In genomic region chr18:49019446-49020045, GRCh38 we compare ENCODE assay signal across 20 cellular contexts.
A peak's percentile ranks its signal among the peaks of the same experiment; 100 is the strongest.
DNase-seq lines count a peak whose midpoint lies in the region; ATAC-seq, FAIRE-seq and TF ChIP-seq lines count a peak whose summit lies in the region.
"Had no signal": no experiment of that assay in that cellular context is flagged by ENCODE, and none has a peak within 500 bp of the region (broad histone marks: within the 10 kb centered on the region; RNA-seq: fewer than 3 reads in every experiment).

No MANE protein-coding gene starts in this region.

- H2AK5ac ChIP-seq in H1 (ENCODE audit: low read depth, low read length), result peak overlapping the region; percentile 98

- no peak overlapping the region for H2BK120ac ChIP-seq in H1 (replicated peaks; ENCODE audit: low read depth, low read length)

- H2AFZ ChIP-seq in H1 (ENCODE audit: low read length), result no peak overlapping the region

- DNase-seq in activated CD4-positive, alpha-beta memory T cell treated with anti-CD3 and anti-CD28 coated beads, Interleukin-2, amount 10 ng/mL, durations not matched to agents 7 days and 5 days, result peak; percentile 15
- DNase-seq in activated CD4-positive, alpha-beta memory T cell treated with anti-CD3 and anti-CD28 coated beads for 36 hours, result no peak
- peak in 2 of 3 donors; percentile 35 to 40 for DNase-seq in Peyer's patch
- no peak for DNase-seq in H1 (ENCODE audit: low read depth in 1 of 2, low spot score in 2 of 2)
- DNase-seq in type B pancreatic cell (ENCODE audit: extremely low spot score, unreplicated experiment), result peak; percentile 37
- no peak for DNase-seq in NCI-H1436 (lab: John Stamatoyannopoulos, UW)
- DNase-seq in superior temporal gyrus (ENCODE audit: extremely low spot score), result no peak
- DNase-seq: 8988T; activated CD4-positive, alpha-beta T cell treated with anti-CD3 and anti-CD28 coated beads for 36 hours; activated T-cell treated with anti-CD3 and anti-CD28 coated beads, Interleukin-2, amount 50 U/mL, for 4 hours; CD4-positive, CD25-positive, alpha-beta regulatory T cell; gastrocnemius medialis; KBM-7; NCI-H1105 treated with DMSO at 0.1 percent for 48 hours; NCI-H2171 treated with DMSO at 0.1 percent for 48 hours had no signal

- peak; percentile 45 for FAIRE-seq in H1 (lab: Jason Lieb, UNC)
- FAIRE-seq: endometrium had no signal

- no peaks in the 10 kb centered on the region for H3K36me3 Mint-ChIP-seq in activated CD4-positive, alpha-beta memory T cell treated with anti-CD3 and anti-CD28 coated beads, Interleukin-2, amount 10 ng/mL, durations not matched to agents 7 days and 5 days (ENCODE audit: low read depth)
- H3K36me3 Mint-ChIP-seq in activated CD4-positive, alpha-beta memory T cell treated with anti-CD3 and anti-CD28 coated beads for 36 hours, result no peaks in the 10 kb centered on the region
- no peaks in the 10 kb centered on the region for H3K36me3 Mint-ChIP-seq in type B pancreatic cell
- H3K36me3 Mint-ChIP-seq: CD4-positive, CD25-positive, alpha-beta regulatory T cell had no signal

- H2BK15ac ChIP-seq in H1 (ENCODE audit: low read length), result peak overlapping the region; percentile 95

- H3K23me2 ChIP-seq in H1 (ENCODE audit: low read depth, low read length), result peaks cover 6% of the 10 kb centered on the region

- peak overlapping the region; percentile 80; the same call in 1 of the 2 replicates for H4K8ac ChIP-seq in H1 (ENCODE audit: extremely low read depth, insufficient read depth, low read length)

- TF ChIP-seq RAD21 in H1 (IDR thresholded peaks at IDR 0.05 in 1 of 2, conservative IDR thresholded peaks at IDR 0.05 in 1 of 2; ENCODE audit: low read depth in 2 of 2, low read length in 2 of 2), result no peak

- H3K23ac ChIP-seq in H1 (ENCODE audit: insufficient read length), result peak overlapping the region; percentile 32

- CTCF ChIA-PET in activated CD4-positive, alpha-beta memory T cell treated with anti-CD3 and anti-CD28 coated beads, Interleukin-2, amount 10 ng/mL, durations not matched to agents 7 days and 5 days (lab: Charles Lee), result no interaction called here
- CTCF ChIA-PET in activated CD4-positive, alpha-beta memory T cell treated with anti-CD3 and anti-CD28 coated beads for 36 hours (lab: Charles Lee), result no interaction called here
- CTCF ChIA-PET in H1 (lab: Charles Lee; ENCODE audit: partially characterized antibody), result interaction anchor here (1.3 to 12.2 kb wide), 3 partner anchors 9 to 26 kb away, joined by 3 to 111 read pairs (median 38); no protein-coding TSS in a partner anchor

- peak overlapping the region; percentile 99 for H3K4ac ChIP-seq in H1 (replicated peaks; ENCODE audit: insufficient read length, low read depth, low read length)

- no peaks in the 10 kb centered on the region for H3K79me2 ChIP-seq in H1 (ENCODE audit: control insufficient read depth in 1 of 2, insufficient read depth in 2 of 2, low read length in 2 of 2)

- intact Hi-C loops in activated CD4-positive, alpha-beta memory T cell treated with anti-CD3 and anti-CD28 coated beads for 36 hours (cut with micrococcal nuclease), result loop anchor here (2.0 kb wide), 1 partner anchor 395 kb away; no protein-coding TSS in a partner anchor

- POLR2A ChIA-PET in activated CD4-positive, alpha-beta memory T cell treated with anti-CD3 and anti-CD28 coated beads, Interleukin-2, amount 10 ng/mL, durations not matched to agents 7 days and 5 days (lab: Charles Lee), result no interaction called here
- POLR2A ChIA-PET in activated CD4-positive, alpha-beta memory T cell treated with anti-CD3 and anti-CD28 coated beads for 36 hours (lab: Charles Lee), result no interaction called here
- POLR2A ChIA-PET in H1 (lab: Charles Lee; ENCODE audit: partially characterized antibody), result interaction anchor here (0.6 kb wide), 1 partner anchor 51 kb away, joined by 6 read pairs; no protein-coding TSS in a partner anchor

- H3K27ac Mint-ChIP-seq in activated CD4-positive, alpha-beta memory T cell treated with anti-CD3 and anti-CD28 coated beads, Interleukin-2, amount 10 ng/mL, durations not matched to agents 7 days and 5 days, result no peak overlapping the region
- no peak overlapping the region for H3K27ac Mint-ChIP-seq in activated CD4-positive, alpha-beta memory T cell treated with anti-CD3 and anti-CD28 coated beads for 36 hours
- no peak overlapping the region for H3K27ac Mint-ChIP-seq in type B pancreatic cell
- H3K27ac Mint-ChIP-seq: activated CD4-positive, alpha-beta T cell treated with anti-CD3 and anti-CD28 coated beads for 36 hours; CD4-positive, CD25-positive, alpha-beta regulatory T cell had no signal

- no peak overlapping the region for H4K5ac ChIP-seq in H1 (ENCODE audit: insufficient read length, low read depth, low read length)

- H3K9me3 ChIP-seq in Peyer's patch, result no peaks in the 10 kb centered on the region
- H3K9me3 ChIP-seq in H1 (ENCODE audit: insufficient read depth in 2 of 2, low read depth in 1 of 2, low read length in 1 of 2), result no peaks in the 10 kb centered on the region
- H3K9me3 ChIP-seq: gastrocnemius medialis, HAP-1, suprapubic skin had no signal

- peak overlapping the region; percentile 60 for H2BK5ac ChIP-seq in H1 (ENCODE audit: low read depth, low read length)

- H3K36me3 ChIP-seq in Peyer's patch (no peaks in the 10 kb centered on the region), H1 (ENCODE audit: control insufficient read depth in 2 of 4, insufficient read depth in 4 of 4, low read length in 3 of 4) (no peaks in the 10 kb centered on the region; a peak in 1 of 8 replicates)
- H3K36me3 ChIP-seq: gastrocnemius medialis, HAP-1, suprapubic skin had no signal

- WGBS in H1 (ENCODE audit: extremely low coverage in 1 of 2, insufficient coverage in 1 of 2, insufficient read length in 1 of 2, insufficient replicate concordance in 2 of 2, low coverage in 1 of 2, low lambda C conversion rate in 2 of 2, missing lambda C conversion rate in 1 of 2), 2 experiments, result 80 to 92% methylated on average over 6 to 8 of the region's 8 CpGs

- H3K27ac ChIP-seq in Peyer's patch (no peak overlapping the region), H1 (ENCODE audit: low read depth, low read length) (no peak overlapping the region)
- H3K27ac ChIP-seq: gastrocnemius medialis, suprapubic skin had no signal

- peak overlapping the region; percentile 56 for H2BK12ac ChIP-seq in H1 (ENCODE audit: low read depth, low read length)

- H3K4me3 Mint-ChIP-seq in activated CD4-positive, alpha-beta memory T cell treated with anti-CD3 and anti-CD28 coated beads, Interleukin-2, amount 10 ng/mL, durations not matched to agents 7 days and 5 days, result no peak overlapping the region
- no peak overlapping the region for H3K4me3 Mint-ChIP-seq in activated CD4-positive, alpha-beta memory T cell treated with anti-CD3 and anti-CD28 coated beads for 36 hours
- no peak overlapping the region for H3K4me3 Mint-ChIP-seq in type B pancreatic cell
- H3K4me3 Mint-ChIP-seq: activated CD4-positive, alpha-beta T cell treated with anti-CD3 and anti-CD28 coated beads for 36 hours; activated T-cell treated with anti-CD3 and anti-CD28 coated beads, Interleukin-2, amount 50 U/mL, for 4 hours; CD4-positive, CD25-positive, alpha-beta regulatory T cell; central memory CD8-positive, alpha-beta T cell had no signal

- peaks cover 0 to 5% of the 10 kb centered on the region in 2 experiments for H4K20me1 ChIP-seq in H1 (replicated peaks in 1 of 2; ENCODE audit: control insufficient read depth in 1 of 2, insufficient read depth in 2 of 2, low read length in 2 of 2)

- no peak for TF ChIP-seq EP300 in H1 (IDR thresholded peaks at IDR 0.05; ENCODE audit: borderline replicate concordance in 1 of 2, low read depth in 2 of 2, low read length in 2 of 2)

- no peak overlapping the region for H3K14ac ChIP-seq in H1 (ENCODE audit: insufficient read length)

- no peak for ATAC-seq in HG03196 (IDR thresholded peaks at IDR 0.05; ENCODE audit: unreplicated experiment)
- ATAC-seq: activated CD4-positive, alpha-beta T cell treated with anti-CD3 and anti-CD28 coated beads for 36 hours; activated T-cell treated with anti-CD3 and anti-CD28 coated beads, Interleukin-2, amount 50 U/mL, for 4 hours; gastrocnemius medialis had no signal

- H3K4me3 ChIP-seq in Peyer's patch, result no peak overlapping the region
- no peak overlapping the region for H3K4me3 ChIP-seq in H1 (ENCODE audit: extremely low read depth in 1 of 4, insufficient read depth in 2 of 4, low read depth in 3 of 4, low read length in 4 of 4)
- H3K4me3 ChIP-seq: gastrocnemius medialis, HAP-1, suprapubic skin had no signal

- H3K18ac ChIP-seq in H1 (ENCODE audit: extremely low read depth, low read length), result no peak overlapping the region

- no peaks in the 10 kb centered on the region for H3K27me3 ChIP-seq in Peyer's patch
- H3K27me3 ChIP-seq in H1 (replicated peaks in 1 of 4; ENCODE audit: control insufficient read depth in 3 of 4, extremely low read depth in 1 of 4, insufficient read depth in 3 of 4, low read length in 3 of 4), result no peaks in the 10 kb centered on the region; a peak in 1 of 7 replicates
- H3K27me3 ChIP-seq: gastrocnemius medialis, suprapubic skin had no signal

- H3K56ac ChIP-seq in H1 (replicated peaks; ENCODE audit: insufficient read length, low read depth, low read length), result peak overlapping the region; percentile 97

- TF ChIP-seq CTCF in Peyer's patch (IDR thresholded peaks at IDR 0.05) (no peak), H1 (IDR thresholded peaks at IDR 0.05; ENCODE audit: control extremely low read depth in 1 of 3, insufficient read depth in 1 of 3, low read depth in 1 of 3, low read length in 3 of 3) (no peak), type B pancreatic cell (conservative IDR thresholded peaks at IDR 0.05) (no peak)

- peak overlapping the region; percentile 90 for H4K91ac ChIP-seq in H1 (replicated peaks; ENCODE audit: insufficient read length, low read length)

- H3K4me1 ChIP-seq in Peyer's patch, result peaks cover 0 to 8% (median 0%) of the 10 kb centered on the region in 4 donors
- H3K4me1 ChIP-seq in H1 (replicated peaks in 1 of 4; ENCODE audit: control insufficient read depth in 3 of 4, insufficient read depth in 4 of 4, low read length in 3 of 4), result peaks cover 0 to 17% (median 14%) of the 10 kb centered on the region in 4 experiments; a peak in 6 of 7 replicates
- H3K4me1 ChIP-seq: gastrocnemius medialis, HAP-1 had no signal

- no peak for TF ChIP-seq POLR2A in Peyer's patch (IDR thresholded peaks at IDR 0.05)
- TF ChIP-seq POLR2A in H1 (IDR thresholded peaks at IDR 0.05; ENCODE audit: control extremely low read depth in 1 of 2, low read depth in 2 of 2, low read length in 2 of 2), result no peak

- no peaks in the 10 kb centered on the region for H3K9me3 Mint-ChIP-seq in activated CD4-positive, alpha-beta memory T cell treated with anti-CD3 and anti-CD28 coated beads, Interleukin-2, amount 10 ng/mL, durations not matched to agents 7 days and 5 days
- no peaks in the 10 kb centered on the region for H3K9me3 Mint-ChIP-seq in activated CD4-positive, alpha-beta memory T cell treated with anti-CD3 and anti-CD28 coated beads for 36 hours
- no peaks in the 10 kb centered on the region for H3K9me3 Mint-ChIP-seq in type B pancreatic cell
- H3K9me3 Mint-ChIP-seq: activated T-cell treated with anti-CD3 and anti-CD28 coated beads, Interleukin-2, amount 50 U/mL, for 4 hours; CD4-positive, CD25-positive, alpha-beta regulatory T cell; central memory CD8-positive, alpha-beta T cell had no signal

- peak overlapping the region; percentile 24; the same call in 1 of the 2 replicates for H2BK20ac ChIP-seq in H1 (ENCODE audit: low read length)

- H3K4me2 ChIP-seq in H1 (ENCODE audit: insufficient read depth in 1 of 2, low read depth in 2 of 2, low read length in 2 of 2), result no peak overlapping the region

- H3K9ac ChIP-seq in H1 (replicated peaks in 1 of 4; ENCODE audit: extremely low read depth in 1 of 4, low read depth in 3 of 4, low read length in 3 of 4), result no peak overlapping the region; a peak in 1 of 7 replicates

- peaks cover 7% of the 10 kb centered on the region for H3K4me1 Mint-ChIP-seq in activated CD4-positive, alpha-beta memory T cell treated with anti-CD3 and anti-CD28 coated beads, Interleukin-2, amount 10 ng/mL, durations not matched to agents 7 days and 5 days
- H3K4me1 Mint-ChIP-seq in activated CD4-positive, alpha-beta memory T cell treated with anti-CD3 and anti-CD28 coated beads for 36 hours (ENCODE audit: low read depth), result no peaks in the 10 kb centered on the region
- H3K4me1 Mint-ChIP-seq in type B pancreatic cell (ENCODE audit: unreplicated experiment), result peaks cover 14% of the 10 kb centered on the region
- H3K4me1 Mint-ChIP-seq: activated CD4-positive, alpha-beta T cell treated with anti-CD3 and anti-CD28 coated beads for 36 hours; central memory CD8-positive, alpha-beta T cell had no signal

- H3K27me3 Mint-ChIP-seq in activated CD4-positive, alpha-beta memory T cell treated with anti-CD3 and anti-CD28 coated beads, Interleukin-2, amount 10 ng/mL, durations not matched to agents 7 days and 5 days, result no peaks in the 10 kb centered on the region
- no peaks in the 10 kb centered on the region for H3K27me3 Mint-ChIP-seq in activated CD4-positive, alpha-beta memory T cell treated with anti-CD3 and anti-CD28 coated beads for 36 hours
- no peaks in the 10 kb centered on the region for H3K27me3 Mint-ChIP-seq in type B pancreatic cell
- H3K27me3 Mint-ChIP-seq: activated CD4-positive, alpha-beta T cell treated with anti-CD3 and anti-CD28 coated beads for 36 hours; central memory CD8-positive, alpha-beta T cell had no signal

- H3K79me1 ChIP-seq in H1 (ENCODE audit: low read depth, low read length), result peaks cover 4% of the 10 kb centered on the region; the same call in 1 of the 2 replicates

Comparison
In these comparisons a context has a peak if more than half of its experiments do, and no peak if none do; other contexts are left out.
1. DNase-seq: peak in activated CD4-positive, alpha-beta memory T cell treated with anti-CD3 and anti-CD28 coated beads, Interleukin-2, amount 10 ng/mL, durations not matched to agents 7 days and 5 days (single experiment), Peyer's patch (2 of 3) and type B pancreatic cell (single experiment); none in activated CD4-positive, alpha-beta memory T cell treated with anti-CD3 and anti-CD28 coated beads for 36 hours (single experiment), H1 (0 of 2), NCI-H1436 (single experiment) and superior temporal gyrus (single experiment).